ENCODE assay signal across 21 cellular contexts in the genomic region with DNA sequence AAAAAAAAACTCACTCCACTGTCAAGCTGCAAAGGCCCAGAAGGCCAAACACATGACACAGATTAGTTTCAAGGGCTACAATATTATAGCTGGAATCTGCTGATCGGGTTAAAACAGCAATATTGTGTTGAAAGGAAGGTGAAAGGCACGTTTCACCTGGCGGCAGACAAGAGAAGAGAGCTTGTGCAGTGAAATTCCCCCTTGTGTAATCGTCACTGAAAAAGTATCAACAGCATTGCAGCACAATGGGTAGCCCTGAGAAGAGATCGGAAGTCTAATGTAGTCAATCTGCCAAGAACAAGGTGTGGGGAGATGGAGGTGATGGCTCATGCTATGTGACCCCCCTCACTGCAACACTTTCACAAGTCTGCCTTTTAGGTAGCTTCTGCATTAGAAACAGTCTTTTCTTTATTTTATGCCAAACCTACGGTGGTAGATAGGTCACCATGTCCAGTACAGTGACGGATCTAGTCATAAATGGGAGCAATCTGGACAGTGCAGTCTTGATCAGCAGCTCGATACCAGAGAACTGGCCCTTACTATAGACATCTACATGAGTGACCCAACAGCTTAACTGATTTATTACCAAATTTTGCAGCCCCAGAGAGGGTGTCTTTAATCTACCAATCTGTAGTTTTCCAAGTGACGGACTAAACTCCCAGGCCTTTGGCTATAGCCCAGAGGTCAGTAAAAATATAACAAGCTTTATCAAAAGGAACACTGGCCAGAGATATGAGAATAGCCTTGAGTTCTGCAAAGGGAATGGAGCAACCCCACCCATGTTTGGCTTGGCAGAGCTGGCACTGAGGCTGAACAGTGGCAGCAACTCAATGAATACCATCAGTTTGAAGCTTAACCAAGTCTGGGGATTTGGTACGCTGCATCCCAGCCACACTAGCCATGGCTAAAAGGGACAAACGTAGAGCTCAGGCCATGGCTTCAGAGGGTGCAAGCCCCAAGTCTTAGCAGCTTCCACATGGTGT. TPM values are rescaled to one million over a fixed set of nuclear protein-coding genes. Genes with fewer than 3 reads are reported as not detected.
DNase-seq lines count a peak whose midpoint lies in the region; ATAC-seq and TF ChIP-seq lines count a peak whose summit lies in the region.
"Had no signal": no experiment of that assay in that cellular context is flagged by ENCODE, and none has a peak within 500 bp of the region (broad histone marks: within the 10 kb centered on the region; RNA-seq: fewer than 3 reads in every experiment).

No MANE protein-coding gene starts in this region.

- H3K27ac ChIP-seq in left ventricle myocardium inferior (replicated peaks), result no peak overlapping the region
- H3K27ac ChIP-seq in hepatocyte, result peak overlapping the region; percentile 74
- peak overlapping the region; percentile 5 to 39 for H3K27ac ChIP-seq in mucosa of rectum (ENCODE audit: low read depth in 2 of 2, low read length in 2 of 2)
- H3K27ac ChIP-seq in aorta (ENCODE audit: low read depth in 1 of 2, low read length in 2 of 2), result no peak overlapping the region
- H3K27ac ChIP-seq: 22Rv1; BLaER1 treated with 17β-estradiol and CSF1 and Interleukin-3, amounts not matched to agents 10 nM and 100 nM; GM23248; HL-60; RWPE1 had no signal

- peaks cover 3% of the 10 kb centered on the region for H3K9me3 ChIP-seq in left ventricle myocardium inferior (replicated peaks)
- no peaks in the 10 kb centered on the region for H3K9me3 ChIP-seq in hepatocyte (ENCODE audit: low read depth)
- no peaks in the 10 kb centered on the region for H3K9me3 ChIP-seq in mucosa of rectum (ENCODE audit: control insufficient read depth in 2 of 2, low read length in 2 of 2)
- H3K9me3 ChIP-seq in aorta (ENCODE audit: control insufficient read depth, low read length), result no peaks in the 10 kb centered on the region
- H3K9me3 ChIP-seq: HAP-1 had no signal

- H3K79me2 ChIP-seq in hepatocyte, result no peaks in the 10 kb centered on the region

- no peak overlapping the region for H3K9ac ChIP-seq in mucosa of rectum (ENCODE audit: low read depth in 1 of 2, low read length in 2 of 2)
- H3K9ac ChIP-seq: BLaER1 treated with 17β-estradiol and CSF1 and Interleukin-3, amounts not matched to agents 10 nM and 100 nM; GM23248 had no signal

- H3K4me1 ChIP-seq in left ventricle myocardium inferior (no peaks in the 10 kb centered on the region), hepatocyte (ENCODE audit: insufficient read depth) (peaks cover 8% of the 10 kb centered on the region), mucosa of rectum (ENCODE audit: control insufficient read depth in 2 of 2, insufficient read depth in 2 of 2, low read length in 2 of 2) (peaks cover 3 to 27% of the 10 kb centered on the region in 2 donors), aorta (ENCODE audit: control insufficient read depth in 1 of 2, insufficient read depth in 2 of 2, low read length in 2 of 2) (peaks cover 0 to 3% of the 10 kb centered on the region in 2 donors)
- H3K4me1 ChIP-seq: HAP-1 had no signal

- H2AFZ ChIP-seq in hepatocyte, result no peak overlapping the region
- H2AFZ ChIP-seq: GM23248 had no signal

- no peaks in the 10 kb centered on the region for H3K9me2 ChIP-seq in hepatocyte (replicated peaks; ENCODE audit: insufficient read depth)

- H3K27me3 ChIP-seq in left ventricle myocardium inferior (ENCODE audit: low read depth) (no peaks in the 10 kb centered on the region), hepatocyte (no peaks in the 10 kb centered on the region), mucosa of rectum (ENCODE audit: control insufficient read depth in 2 of 2, insufficient read depth in 2 of 2, low read length in 2 of 2) (no peaks in the 10 kb centered on the region), aorta (ENCODE audit: control insufficient read depth in 1 of 2, insufficient read depth in 2 of 2, low read length in 1 of 2) (no peaks in the 10 kb centered on the region)
- H3K27me3 ChIP-seq: BLaER1 treated with 17β-estradiol and CSF1 and Interleukin-3, amounts not matched to agents 10 nM and 100 nM had no signal

- ATAC-seq in left cardiac atrium (peak in 1 of 2 donors; percentile 82), aorta (ENCODE audit: low FRiP score) (peak; percentile 41)

- no peak overlapping the region for H3K4me3 ChIP-seq in left ventricle myocardium inferior
- no peak overlapping the region for H3K4me3 ChIP-seq in hepatocyte
- no peak overlapping the region for H3K4me3 ChIP-seq in mucosa of rectum (ENCODE audit: low read length in 2 of 2)
- no peak overlapping the region for H3K4me3 ChIP-seq in aorta (ENCODE audit: low read length in 2 of 2)
- H3K4me3 ChIP-seq: BLaER1 treated with 17β-estradiol and CSF1 and Interleukin-3, amounts not matched to agents 10 nM and 100 nM; GM23248; HAP-1 had no signal

- H4K20me1 ChIP-seq in hepatocyte (ENCODE audit: insufficient read depth, poor library complexity, severe bottlenecking), result no peaks in the 10 kb centered on the region
- H4K20me1 ChIP-seq: BLaER1 treated with 17β-estradiol and CSF1 and Interleukin-3, amounts not matched to agents 10 nM and 100 nM had no signal

- 94% methylated on average over 11 of the region's 11 CpGs for WGBS in hepatocyte (ENCODE audit: low lambda C conversion rate, missing lambda C conversion rate)
- WGBS in aorta, 2 donors, result 72 to 74% methylated on average over 11 of the region's 11 CpGs

- TF ChIP-seq CTCF in left ventricle myocardium inferior (IDR thresholded peaks at IDR 0.05; ENCODE audit: borderline replicate concordance) (no peak), hepatocyte (IDR thresholded peaks at IDR 0.05; ENCODE audit: poor library complexity) (no peak)

- peak; percentile 80 for DNase-seq in left cardiac atrium
- no peak for DNase-seq in left ventricle myocardium inferior
- DNase-seq in hepatocyte (ENCODE audit: low spot score), result no peak
- DNase-seq in aorta, result no peak
- no peak for DNase-seq in activated gamma-delta T cell treated with Interleukin-2 at 50 U/mL for 16 hours
- DNase-seq in activated CD8-positive, alpha-beta memory T cell treated with anti-CD3 and anti-CD28 coated beads, Interleukin-2, amount 50 U/mL, for 48 hours, result no peak
- DNase-seq in NCI-H1417 treated with DMSO at 0.1 percent for 48 hours (lab: John Stamatoyannopoulos, UW), result no peak
- DNase-seq: CD8-positive, alpha-beta memory T cell; GM23248; KG1; NCI-H1092 treated with DMSO at 0.1 percent for 48 hours; NCI-H2029 treated with DMSO at 0.1 percent for 48 hours; NCI-H226; NCI-H510A treated with DMSO at 0.1 percent for 48 hours; NCI-H748 treated with DMSO at 0.1 percent for 48 hours had no signal

- intact Hi-C loops in left cardiac atrium (cut with DNase I) (no loop called here), left ventricle myocardium inferior (cut with micrococcal nuclease) (no loop called here), aorta (cut with DNase I) (no loop called here)

- no peaks in the 10 kb centered on the region for H3K36me3 ChIP-seq in left ventricle myocardium inferior
- H3K36me3 ChIP-seq in hepatocyte (replicated peaks; ENCODE audit: insufficient read depth, low read depth), result no peaks in the 10 kb centered on the region
- H3K36me3 ChIP-seq in mucosa of rectum (ENCODE audit: control insufficient read depth in 2 of 2, insufficient read depth in 2 of 2, low read length in 2 of 2), result no peaks in the 10 kb centered on the region
- no peaks in the 10 kb centered on the region for H3K36me3 ChIP-seq in aorta (ENCODE audit: control insufficient read depth in 1 of 2, insufficient read depth in 2 of 2, low read length in 1 of 2)
- H3K36me3 ChIP-seq: HAP-1 had no signal

- H3K4me2 ChIP-seq in hepatocyte, result no peak overlapping the region
- H3K4me2 ChIP-seq: BLaER1 treated with 17β-estradiol and CSF1 and Interleukin-3, amounts not matched to agents 10 nM and 100 nM had no signal

RNA-seq across cellular contexts. Expression of gene SPTSSA, which starts 35.4 kb away (rescaled TPM):
- total RNA-seq in left cardiac atrium (10 to 100 TPM; 14.9 to 15.5 TPM), left ventricle myocardium inferior (13.5 TPM), hepatocyte (36.8 and 42.8 TPM in 2 replicates), aorta (10 to 100 TPM; 18.2 to 19.5 TPM)
- polyA plus RNA-seq in hepatocyte (30.0 and 33.4 TPM in 2 replicates), aorta (10 to 100 TPM; 23.7 to 29.3 TPM)

Comparison
In these comparisons a context has a peak if more than half of its experiments do, and no peak if none do; other contexts are left out.
1. H3K27ac ChIP-seq: peak in hepatocyte (single experiment) and mucosa of rectum (2 of 2); none in left ventricle myocardium inferior (single experiment) and aorta (0 of 2).